Comparison of ENCODE assay signal across 1 cellular context in genomic region chr10:11178606-11179221, GRCh38.
TF ChIP-seq lines count a peak whose summit lies in the region.

No MANE protein-coding gene starts in this region.

TF ChIP-seq in K562, 482 proteins besides CTCF, POLR2A, EP300 and RAD21 (continued from another document):
- TF ChIP-seq, protein P1, sequence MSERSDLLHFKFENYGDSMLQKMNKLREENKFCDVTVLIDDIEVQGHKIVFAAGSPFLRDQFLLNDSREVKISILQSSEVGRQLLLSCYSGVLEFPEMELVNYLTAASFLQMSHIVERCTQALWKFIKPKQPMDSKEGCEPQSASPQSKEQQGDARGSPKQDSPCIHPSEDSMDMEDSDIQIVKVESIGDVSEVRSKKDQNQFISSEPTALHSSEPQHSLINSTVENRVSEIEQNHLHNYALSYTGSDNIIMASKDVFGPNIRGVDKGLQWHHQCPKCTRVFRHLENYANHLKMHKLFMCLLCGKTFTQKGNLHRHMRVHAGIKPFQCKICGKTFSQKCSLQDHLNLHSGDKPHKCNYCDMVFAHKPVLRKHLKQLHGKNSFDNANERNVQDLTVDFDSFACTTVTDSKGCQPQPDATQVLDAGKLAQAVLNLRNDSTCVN (CRISPR knock-in tag; IDR thresholded peaks at IDR 0.05) = no peak
- TF ChIP-seq RAD51 (IDR thresholded peaks at IDR 0.05; ENCODE audit: borderline replicate concordance, low read depth) = peak; percentile 47; the same call in 1 of the 2 replicates
- peak; percentile 95 for TF ChIP-seq MYBL2 (IDR thresholded peaks at IDR 0.05; ENCODE audit: low read depth)
- peak; percentile 99; the same call in 1 of the 2 replicates for TF ChIP-seq MYBL2 (CRISPR knock-in tag; IDR thresholded peaks at IDR 0.05; ENCODE audit: borderline replicate concordance)
- TF ChIP-seq ZNF561 (CRISPR knock-in tag; conservative IDR thresholded peaks at IDR 0.05) = no peak
- TF ChIP-seq, protein P2, sequence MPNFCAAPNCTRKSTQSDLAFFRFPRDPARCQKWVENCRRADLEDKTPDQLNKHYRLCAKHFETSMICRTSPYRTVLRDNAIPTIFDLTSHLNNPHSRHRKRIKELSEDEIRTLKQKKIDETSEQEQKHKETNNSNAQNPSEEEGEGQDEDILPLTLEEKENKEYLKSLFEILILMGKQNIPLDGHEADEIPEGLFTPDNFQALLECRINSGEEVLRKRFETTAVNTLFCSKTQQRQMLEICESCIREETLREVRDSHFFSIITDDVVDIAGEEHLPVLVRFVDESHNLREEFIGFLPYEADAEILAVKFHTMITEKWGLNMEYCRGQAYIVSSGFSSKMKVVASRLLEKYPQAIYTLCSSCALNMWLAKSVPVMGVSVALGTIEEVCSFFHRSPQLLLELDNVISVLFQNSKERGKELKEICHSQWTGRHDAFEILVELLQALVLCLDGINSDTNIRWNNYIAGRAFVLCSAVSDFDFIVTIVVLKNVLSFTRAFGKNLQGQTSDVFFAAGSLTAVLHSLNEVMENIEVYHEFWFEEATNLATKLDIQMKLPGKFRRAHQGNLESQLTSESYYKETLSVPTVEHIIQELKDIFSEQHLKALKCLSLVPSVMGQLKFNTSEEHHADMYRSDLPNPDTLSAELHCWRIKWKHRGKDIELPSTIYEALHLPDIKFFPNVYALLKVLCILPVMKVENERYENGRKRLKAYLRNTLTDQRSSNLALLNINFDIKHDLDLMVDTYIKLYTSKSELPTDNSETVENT (CRISPR knock-in tag; IDR thresholded peaks at IDR 0.05) = no peak
